In genomic region chr22:37198290-37199102, GRCh38 we compare ENCODE assay signal across 8 cellular contexts. TPM values are rescaled to one million over a fixed set of nuclear protein-coding genes. Genes with fewer than 3 reads are reported as not detected.
A peak's percentile ranks its signal among the peaks of the same experiment; 100 is the strongest.
DNase-seq lines count a peak whose midpoint lies in the region; ATAC-seq, FAIRE-seq and TF ChIP-seq lines count a peak whose summit lies in the region.

No MANE protein-coding gene starts in this region.

- peak overlapping the region; percentile 98 for H3K4me2 ChIP-seq in A549

- H3K36me3 Mint-ChIP-seq in T-helper 17 cell (ENCODE audit: low read depth): no peaks in the 10 kb centered on the region

- peak; percentile 51 to 69 for ATAC-seq in A549
- ATAC-seq in T-helper 17 cell: peak; percentile 43
- peak; percentile 68 to 73 for ATAC-seq in left cardiac atrium

- H3K27ac ChIP-seq in A549 (peak overlapping the region; percentile 99 to 100), transverse colon (peak overlapping the region; percentile 94 to 100 (median 96))

- no peak for TF ChIP-seq EP300 in A549 (IDR thresholded peaks at IDR 0.05)
- TF ChIP-seq EP300 in transverse colon (IDR thresholded peaks at IDR 0.05; ENCODE audit: low read depth): no peak

- H3K4me1 Mint-ChIP-seq in T-helper 17 cell: peaks cover 12% of the 10 kb centered on the region

- H3K4me1 ChIP-seq in A549: peaks cover 59% of the 10 kb centered on the region
- peaks cover 21 to 39% (median 37%) of the 10 kb centered on the region in 4 donors for H3K4me1 ChIP-seq in transverse colon

- CTCF ChIA-PET in A549 (lab: Yijun Ruan, JAX): interaction anchor here (0.5 to 7.6 kb wide), 43 partner anchors 8 to 654 kb away, joined by 3 to 126 read pairs (median 5); partner anchors contain the start of genes C1QTNF6 and KCTD17

- in situ Hi-C loops in transverse colon (cut with MboI; ENCODE audit: low pct_ligation_motif_present in 1 of 4, low pct_unique_long_range_greater_than_20kb in 1 of 4, low sequenced_read_pairs in 3 of 4): no loop called here

- H3K4me3 ChIP-seq in A549: peak overlapping the region; percentile 69
- peak overlapping the region; percentile 47 to 83 (median 62) for H3K4me3 ChIP-seq in transverse colon

- TF ChIP-seq CTCF in A549 (IDR thresholded peaks at IDR 0.05) (peak; percentile 74), transverse colon (IDR thresholded peaks at IDR 0.05) (peak; percentile 77 to 94 (median 90))

- H3K36me3 ChIP-seq in transverse colon: no peaks in the 10 kb centered on the region

- FAIRE-seq in A549 (lab: Jason Lieb, UNC): no peak

- H3K4me3 Mint-ChIP-seq in T-helper 17 cell: peak overlapping the region; percentile 91

- WGBS in A549 (ENCODE audit: missing lambda C conversion rate): 2% methylated on average over 27 of the region's 51 CpGs
- WGBS in transverse colon (ENCODE audit: low coverage in 1 of 2), 2 donors: 1% methylated on average over 48 of the region's 51 CpGs; no CpG with 5 or more reads in 1 of the 2 donors

- POLR2A ChIA-PET in A549 (lab: Yijun Ruan, JAX): interaction anchor here (0.9 to 1.7 kb wide), 6 partner anchors 11 to 169 kb away, joined by 3 to 9 read pairs (median 4); partner anchors contain the start of genes C1QTNF6 and KCTD17

- peak; percentile 74 to 88 for DNase-seq in A549 (ENCODE audit: low read depth in 1 of 2, low spot score in 1 of 2)
- DNase-seq in LoVo (ENCODE audit: low spot score): peak; percentile 77
- peak; percentile 82 to 93 (median 84) for DNase-seq in T-helper 17 cell
- peak; percentile 61 for DNase-seq in amniotic epithelial cell (ENCODE audit: low read depth)
- peak; percentile 88 for DNase-seq in left cardiac atrium
- DNase-seq in posterior cingulate gyrus: peak; percentile 63 to 98 (median 89)
- peak; percentile 94 for DNase-seq in transverse colon

- H3K27me3 ChIP-seq in transverse colon: no peaks in the 10 kb centered on the region

- H3K27ac Mint-ChIP-seq in T-helper 17 cell: peak overlapping the region; percentile 92

- intact Hi-C loops in left cardiac atrium (cut with DNase I): loop anchor here in 1 of 2 donors (1.0 kb wide), 2 partner anchors 32 to 120 kb away; no protein-coding TSS in a partner anchor
- intact Hi-C loops in posterior cingulate gyrus (cut with DNase I): loop anchor here (1.0 to 10.0 kb wide), 4 partner anchors 32 to 654 kb away; partner anchors contain the start of gene IFT27
- intact Hi-C loops in transverse colon (cut with DNase I; ENCODE audit: low total_unique reads): loop anchor here (1.0 kb wide), 1 partner anchor 32 kb away; no protein-coding TSS in a partner anchor

- no peaks in the 10 kb centered on the region for H3K9me3 ChIP-seq in A549
- no peaks in the 10 kb centered on the region for H3K9me3 ChIP-seq in T-helper 17 cell (ENCODE audit: control insufficient read depth, low read length, poor library complexity, severe bottlenecking)
- no peaks in the 10 kb centered on the region for H3K9me3 ChIP-seq in transverse colon

- no peaks in the 10 kb centered on the region for H3K27me3 Mint-ChIP-seq in T-helper 17 cell

- TF ChIP-seq POLR2A in A549 (IDR thresholded peaks at IDR 0.05; ENCODE audit: low read length) (no peak), GM15510 (IDR thresholded peaks at IDR 0.05; ENCODE audit: borderline replicate concordance, extremely low read depth, insufficient read length) (peak; percentile 16), transverse colon (IDR thresholded peaks at IDR 0.05) (no peak)

- TF ChIP-seq RAD21 in A549 (conservative IDR thresholded peaks at IDR 0.05 in 1 of 2, IDR thresholded peaks at IDR 0.05 in 1 of 2): peak; percentile 67 to 85

TF ChIP-seq in A549, 52 proteins besides CTCF, POLR2A, EP300 and RAD21 (continues in another document):
- peak; percentile 95 for TF ChIP-seq KDM1A (IDR thresholded peaks at IDR 0.05; ENCODE audit: low read depth)
- TF ChIP-seq POLR2AphosphoS2 (conservative IDR thresholded peaks at IDR 0.05; ENCODE audit: low read length): no peak
- no peak for TF ChIP-seq ESRRA (IDR thresholded peaks at IDR 0.05; ENCODE audit: borderline replicate concordance, low read length)
- peak; percentile 79 for TF ChIP-seq SMC3 (IDR thresholded peaks at IDR 0.05)
- TF ChIP-seq ATOH8 (CRISPR knock-in tag; IDR thresholded peaks at IDR 0.05; ENCODE audit: low read depth): no peak
- no peak for TF ChIP-seq FOSB (CRISPR knock-in tag; IDR thresholded peaks at IDR 0.05)
- TF ChIP-seq SREBF2 (IDR thresholded peaks at IDR 0.05): no peak
- TF ChIP-seq PHF8 (IDR thresholded peaks at IDR 0.05; ENCODE audit: borderline replicate concordance, low read depth): no peak
- TF ChIP-seq RNF2 (IDR thresholded peaks at IDR 0.05; ENCODE audit: borderline replicate concordance, low read depth): no peak
- no peak for TF ChIP-seq BHLHE40 (IDR thresholded peaks at IDR 0.05; ENCODE audit: low read depth, low read length)
- TF ChIP-seq HOXB5 (CRISPR knock-in tag; IDR thresholded peaks at IDR 0.05): 0 out of 2 replicates have a peak, but pooled peaks have one; percentile 6
- TF ChIP-seq RCOR1 (IDR thresholded peaks at IDR 0.05; ENCODE audit: low read depth, low read length): 0 out of 2 replicates have a peak, but pooled peaks have one; percentile 71
- TF ChIP-seq CEBPB (IDR thresholded peaks at IDR 0.05): no peak
- TF ChIP-seq EHF (CRISPR knock-in tag; IDR thresholded peaks at IDR 0.05): 0 out of 2 replicates have a peak, but pooled peaks have one; percentile 27
- TF ChIP-seq TFCP2L1 (CRISPR knock-in tag; IDR thresholded peaks at IDR 0.05): no peak
- no peak for TF ChIP-seq CBX8 (IDR thresholded peaks at IDR 0.05)
- TF ChIP-seq ZFP36 (IDR thresholded peaks at IDR 0.05; ENCODE audit: borderline replicate concordance, partially characterized antibody): no peak
- peak; percentile 91 for TF ChIP-seq HDAC2 (IDR thresholded peaks at IDR 0.05)
- no peak for TF ChIP-seq RARB (CRISPR knock-in tag; IDR thresholded peaks at IDR 0.05)
- TF ChIP-seq HEYL (CRISPR knock-in tag; IDR thresholded peaks at IDR 0.05): peak; percentile 62; the same call in 1 of the 2 replicates
- no peak for TF ChIP-seq FOSL2 (IDR thresholded peaks at IDR 0.05)
- TF ChIP-seq FOSL2 (CRISPR knock-in tag; IDR thresholded peaks at IDR 0.05): no peak
- no peak for TF ChIP-seq EHMT2 (IDR thresholded peaks at IDR 0.05; ENCODE audit: low read depth)
- no peak for TF ChIP-seq MAFK (IDR thresholded peaks at IDR 0.05; ENCODE audit: partially characterized antibody)
- TF ChIP-seq HES2 (IDR thresholded peaks at IDR 0.05): no peak
- TF ChIP-seq NR3C1 (IDR thresholded peaks at IDR 0.05): no peak

RNA-seq across cellular contexts. Expression of gene C1QTNF6, which starts 10.4 kb away (rescaled TPM):
- polyA plus RNA-seq in A549 (2011; rRNA removed): 18.6 and 24.7 TPM in 2 replicates
- 14.8 and 26.9 TPM in 2 replicates for polyA plus RNA-seq in A549 (2012; cell fraction: cytosol; rRNA removed)
- polyA plus RNA-seq in A549 (2012; cell fraction: nucleus; rRNA removed): 33.8 and 39.1 TPM in 2 replicates
- polyA plus RNA-seq in A549 (2017; fragmentation: RNase III; extraction: RNeasy Plus Mini Kit Qiagen cat#74134 plus additional on column Dnase treatment): 17.6 to 26.7 TPM (median 24.5 TPM) in 3 replicates
- polyA minus RNA-seq in A549 (2011; rRNA and poly(A)+ RNA removed): 11.1 and 12.9 TPM in 2 replicates
- 10 to 100 TPM; 11.2 to 11.8 TPM for total RNA-seq in T-helper 17 cell
- total RNA-seq in left cardiac atrium: 1 to 10 TPM; 1.8 to 2.9 TPM
- total RNA-seq in transverse colon: 10 to 100 TPM in 1 of 4 donors, 1 to 10 TPM in 3; 1.4 to 68.8 (median 7.5) TPM

RNA-seq across cellular contexts. Expression of gene SSTR3, which starts 13.8 kb away (rescaled TPM):
- polyA plus RNA-seq in A549 (2011; rRNA removed) (not detected in 2 replicates), A549 (2017; fragmentation: RNase III; extraction: RNeasy Plus Mini Kit Qiagen cat#74134 plus additional on column Dnase treatment) (not detected in 3 replicates)
- polyA plus RNA-seq in A549 (2012; cell fraction: cytosol; rRNA removed): not detected in 2 replicates
- 0.07 TPM in 1 of 2 replicates, not detected in the other for polyA plus RNA-seq in A549 (2012; cell fraction: nucleus; rRNA removed)
- polyA minus RNA-seq in A549 (2011; rRNA and poly(A)+ RNA removed): not detected in 2 replicates
- total RNA-seq in T-helper 17 cell (1 to 10 TPM in 1 of 2 donors, under 1 TPM in 1; 0.37 to 2.1 TPM), left cardiac atrium (not detected), transverse colon (under 1 TPM in 2 of 4 donors, not detected in 2; 0.16 to 0.41 TPM)

RNA-seq across cellular contexts. Expression of gene RAC2, which starts 45.6 kb away (rescaled TPM):
- polyA plus RNA-seq in A549 (2011; rRNA removed): 0.12 TPM in 1 of 2 replicates, not detected in the other
- 0.12 and 0.16 TPM in 2 replicates for polyA plus RNA-seq in A549 (2012; cell fraction: cytosol; rRNA removed)
- 0.17 and 0.22 TPM in 2 replicates for polyA plus RNA-seq in A549 (2012; cell fraction: nucleus; rRNA removed)
- polyA plus RNA-seq in A549 (2017; fragmentation: RNase III; extraction: RNeasy Plus Mini Kit Qiagen cat#74134 plus additional on column Dnase treatment): 0.05 to 0.07 TPM (median 0.05 TPM) in 3 replicates
- polyA minus RNA-seq in A549 (2011; rRNA and poly(A)+ RNA removed): not detected in 2 replicates
- total RNA-seq in T-helper 17 cell: 100 to 1,000 TPM; 297 to 478 TPM
- total RNA-seq in left cardiac atrium: 10 to 100 TPM in 1 of 2 donors, 1 to 10 TPM in 1; 6.4 to 12.5 TPM
- total RNA-seq in transverse colon: 10 to 100 TPM in 3 of 4 donors, 1 to 10 TPM in 1; 5.2 to 36.3 (median 24.0) TPM

RNA-seq across cellular contexts. Expression of gene IL2RB, which starts 48.8 kb away (rescaled TPM):
- polyA plus RNA-seq in A549 (2011; rRNA removed) (0.05 and 0.14 TPM in 2 replicates), A549 (2017; fragmentation: RNase III; extraction: RNeasy Plus Mini Kit Qiagen cat#74134 plus additional on column Dnase treatment) (0.04 to 0.17 TPM (median 0.05 TPM) in 3 replicates)
- polyA plus RNA-seq in A549 (2012; cell fraction: cytosol; rRNA removed): 0.05 and 0.09 TPM in 2 replicates
- polyA plus RNA-seq in A549 (2012; cell fraction: nucleus; rRNA removed): 0.09 and 0.12 TPM in 2 replicates
- not detected in 2 replicates for polyA minus RNA-seq in A549 (2011; rRNA and poly(A)+ RNA removed)
- total RNA-seq in T-helper 17 cell (100 to 1,000 TPM in 1 of 2 donors, 10 to 100 TPM in 1; 76.4 to 107 TPM), left cardiac atrium (1 to 10 TPM in 1 of 2 donors, under 1 TPM in 1; 0.34 to 2.0 TPM), transverse colon (1 to 10 TPM; 1.1 to 3.4 (median 2.6) TPM)

Comparison
In these comparisons a context has a peak if more than half of its experiments do, and no peak if none do; other contexts are left out.
1. Peak in every context shown above with its lines: DNase-seq, ATAC-seq, H3K4me3 ChIP-seq and H3K27ac ChIP-seq.
2. RNA of gene RAC2, which starts 45.6 kb away (total RNA-seq): 297 to 478 TPM in T-helper 17 cell; 5.2 to 36.3 TPM in transverse colon and 6.4 to 12.5 TPM in left cardiac atrium; every median in the first group is over 4 times any median in the second.